30 cellular contexts compared by ENCODE assay signal in the genomic region with DNA sequence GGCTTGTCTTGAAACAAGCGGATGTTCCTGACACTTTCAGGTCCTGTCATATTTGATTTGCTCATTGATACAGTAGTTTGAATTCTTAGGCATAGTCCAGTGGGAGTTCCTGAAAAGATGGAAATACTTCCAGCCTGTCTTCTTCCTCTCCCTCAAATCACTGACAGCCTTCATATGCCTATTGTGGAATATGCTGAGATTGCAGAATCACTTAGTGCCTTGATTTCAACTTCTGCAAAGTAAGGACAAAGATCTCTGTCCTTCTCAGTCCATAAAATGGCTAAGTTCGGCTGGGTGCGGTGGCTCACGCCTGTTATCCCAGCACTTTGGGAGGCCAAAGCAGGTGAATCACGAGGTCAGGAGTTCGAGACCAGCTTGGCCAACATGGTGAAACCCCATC. TPM values are rescaled to one million over a fixed set of nuclear protein-coding genes. Genes with fewer than 3 reads are reported as not detected.
"Had no signal": no experiment of that assay in that cellular context is flagged by ENCODE, and none has a peak within 500 bp of the region (broad histone marks: within the 10 kb centered on the region; RNA-seq: fewer than 3 reads in every experiment).

No MANE protein-coding gene starts in this region.

- H3K27ac ChIP-seq: ascending aorta, cardiac muscle cell, VCaP had no signal

- FAIRE-seq: bronchial epithelial cell, TTC549 had no signal

- H3K4me1 ChIP-seq: ascending aorta had no signal

- H3K27me3 ChIP-seq: ascending aorta, cardiac muscle cell had no signal

- H3K9me3 ChIP-seq: ascending aorta had no signal

- DNase-seq: activated B cell treated with CpG ODN at 0.5 μM for 24 hours; activated CD4-positive, alpha-beta memory T cell treated with anti-CD3 and anti-CD28 coated beads, Interleukin-2, amount 10 ng/mL, durations not matched to agents 7 days and 5 days; activated CD4-positive, alpha-beta T cell treated with anti-CD3 and anti-CD28 coated beads for 1 hour; activated CD4-positive, alpha-beta T cell treated with anti-CD3 and anti-CD28 coated beads for 36 hours; activated CD4-positive, alpha-beta T cell treated with anti-CD3 and anti-CD28 coated beads for 48 hours; activated CD4-positive, alpha-beta T cell treated with anti-CD3 and anti-CD28 coated beads, Interleukin-2, amount 10 ng/mL, durations not matched to agents 7 days and 5 days; activated CD4-positive, alpha-beta T cell treated with anti-CD3 and anti-CD28 coated beads, Interleukin-2, amount 50 U/mL, for 48 hours; activated CD8-positive, alpha-beta memory T cell treated with anti-CD3 and anti-CD28 coated beads for 24 hours; activated CD8-positive, alpha-beta memory T cell treated with anti-CD3 and anti-CD28 coated beads, Interleukin-2, amount 10 ng/mL, durations not matched to agents 7 days and 5 days; activated CD8-positive, alpha-beta memory T cell treated with anti-CD3 and anti-CD28 coated beads, Interleukin-2, amount 50 U/mL, for 48 hours; activated CD8-positive, alpha-beta T cell treated with anti-CD3 and anti-CD28 coated beads, Interleukin-2, amount 10 ng/mL, durations not matched to agents 7 days and 5 days; activated effector memory CD4-positive, alpha-beta T cell treated with Interleukin-2 at 50 U/mL for 16 hours; activated gamma-delta T cell; activated naive CD4-positive, alpha-beta T cell treated with anti-CD3 and anti-CD28 coated beads, Interleukin-2, amount 10 ng/mL, durations not matched to agents 7 days and 5 days; activated naive CD4-positive, alpha-beta T cell treated with Interleukin-2 at 50 U/mL for 16 hours; activated naive CD8-positive, alpha-beta T cell treated with anti-CD3 and anti-CD28 coated beads, Interleukin-2, amount 10 ng/mL, durations not matched to agents 7 days and 5 days; activated naive CD8-positive, alpha-beta T cell treated with anti-CD3 and anti-CD28 coated beads, Interleukin-2, amount 50 U/mL, for 24 hours; activated T-cell treated with anti-CD3 and anti-CD28 coated beads, Interleukin-2, amount 50 U/mL, for 24 hours; activated T-cell treated with anti-CD3 and anti-CD28 coated beads, Interleukin-2, amount 50 U/mL, for 48 hours; amygdala; anterior cingulate cortex; caudate nucleus; cerebellar nuclear complex; T-helper 2 cell; T-helper 9 cell had no signal

- ATAC-seq: activated CD4-positive, alpha-beta T cell treated with anti-CD3 and anti-CD28 coated beads for 36 hours; activated CD8-positive, alpha-beta memory T cell treated with anti-CD3 and anti-CD28 coated beads, Interleukin-2, amount 10 ng/mL, durations not matched to agents 7 days and 5 days; activated CD8-positive, alpha-beta T cell treated with anti-CD3 and anti-CD28 coated beads, Interleukin-2, amount 10 ng/mL, durations not matched to agents 7 days and 5 days; activated naive CD8-positive, alpha-beta T cell treated with anti-CD3 and anti-CD28 coated beads, Interleukin-2, amount 50 U/mL, for 24 hours had no signal

- H3K4me3 ChIP-seq: ascending aorta, cardiac muscle cell had no signal

- H3K36me3 ChIP-seq: ascending aorta, cardiac muscle cell had no signal

RNA-seq across cellular contexts. Expression of a gene that starts 6.7 kb away (rescaled TPM):
- total RNA-seq: activated B cell treated with CpG ODN at 0.5 μM for 24 hours; activated CD4-positive, alpha-beta T cell treated with anti-CD3 and anti-CD28 coated beads, Interleukin-2, amount 10 ng/mL, durations not matched to agents 7 days and 5 days; activated CD8-positive, alpha-beta T cell treated with anti-CD3 and anti-CD28 coated beads, Interleukin-2, amount 10 ng/mL, durations not matched to agents 7 days and 5 days had no signal
